8 cellular contexts compared by ENCODE assay signal in the genomic region with DNA sequence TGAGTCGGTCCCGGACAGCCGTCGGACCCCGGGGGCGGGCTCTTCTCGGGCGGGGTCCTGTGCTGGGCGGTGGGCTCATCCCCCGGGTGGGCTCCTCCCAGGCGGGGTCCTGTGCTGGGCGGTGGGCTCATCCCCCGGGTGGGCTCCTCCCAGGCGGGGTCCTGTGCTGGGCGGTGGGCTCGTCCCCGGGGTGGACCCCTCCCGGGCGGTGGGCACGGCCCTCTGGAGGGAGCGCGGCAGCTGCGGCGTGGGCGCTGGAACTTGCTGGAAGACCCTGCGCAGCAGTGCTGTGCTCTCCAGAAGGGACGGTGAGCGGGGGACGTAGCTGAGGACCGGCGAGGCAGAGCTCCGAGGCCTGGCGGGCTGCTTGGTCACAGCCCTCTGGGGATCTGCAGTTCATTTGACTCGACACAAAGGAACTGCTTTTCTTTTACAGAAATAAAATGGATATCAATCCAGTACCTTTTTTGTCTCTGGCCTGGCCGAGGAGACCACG. TPM values are rescaled to one million over a fixed set of nuclear protein-coding genes. Genes with fewer than 3 reads are reported as not detected.
DNase-seq lines count a peak whose midpoint lies in the region; ATAC-seq and FAIRE-seq lines count a peak whose summit lies in the region.

No MANE protein-coding gene starts in this region.

- H3K9me3 Mint-ChIP-seq in activated CD4-positive, alpha-beta T cell treated with anti-CD3 and anti-CD28 coated beads, Interleukin-2, amount 10 ng/mL, durations not matched to agents 7 days and 5 days, result no peaks in the 10 kb centered on the region
- no peaks in the 10 kb centered on the region for H3K9me3 Mint-ChIP-seq in activated T-helper 17 cell treated with anti-CD3 and anti-CD28 coated beads, Interleukin-2, amount 50 U/mL, for 72 hours

- no peaks in the 10 kb centered on the region for H3K36me3 Mint-ChIP-seq in activated CD4-positive, alpha-beta T cell treated with anti-CD3 and anti-CD28 coated beads, Interleukin-2, amount 10 ng/mL, durations not matched to agents 7 days and 5 days (ENCODE audit: low read depth)
- H3K36me3 Mint-ChIP-seq in activated T-helper 17 cell treated with anti-CD3 and anti-CD28 coated beads, Interleukin-2, amount 50 U/mL, for 72 hours (ENCODE audit: low read depth), result no peaks in the 10 kb centered on the region

- no peak for FAIRE-seq in GM19239 (lab: Jason Lieb, UNC)

- intact Hi-C loops in sciatic nerve (cut with DNase I), result no loop called here

- POLR2A ChIA-PET in activated CD4-positive, alpha-beta T cell treated with anti-CD3 and anti-CD28 coated beads, Interleukin-2, amount 10 ng/mL, durations not matched to agents 7 days and 5 days (lab: Charles Lee), result no interaction called here

- H3K27ac Mint-ChIP-seq in activated CD4-positive, alpha-beta T cell treated with anti-CD3 and anti-CD28 coated beads, Interleukin-2, amount 10 ng/mL, durations not matched to agents 7 days and 5 days, result no peak overlapping the region
- no peak overlapping the region for H3K27ac Mint-ChIP-seq in activated T-helper 17 cell treated with anti-CD3 and anti-CD28 coated beads, Interleukin-2, amount 50 U/mL, for 72 hours

- no peak for ATAC-seq in activated T-helper 17 cell treated with anti-CD3 and anti-CD28 coated beads, Interleukin-2, amount 50 U/mL, for 72 hours (replicated peaks)
- peak; percentile 61 for ATAC-seq in sciatic nerve

- H3K4me3 Mint-ChIP-seq in activated CD4-positive, alpha-beta T cell treated with anti-CD3 and anti-CD28 coated beads, Interleukin-2, amount 10 ng/mL, durations not matched to agents 7 days and 5 days, result peak overlapping the region; percentile 43
- peak overlapping the region; percentile 71 for H3K4me3 Mint-ChIP-seq in activated T-helper 17 cell treated with anti-CD3 and anti-CD28 coated beads, Interleukin-2, amount 50 U/mL, for 72 hours

- CTCF ChIA-PET in activated CD4-positive, alpha-beta T cell treated with anti-CD3 and anti-CD28 coated beads, Interleukin-2, amount 10 ng/mL, durations not matched to agents 7 days and 5 days (lab: Charles Lee), result interaction anchor here (1.4 to 2.9 kb wide), 4 partner anchors 9 to 142 kb away, joined by 4 to 10 read pairs (median 6); no protein-coding TSS in a partner anchor

- H3K4me1 Mint-ChIP-seq in activated CD4-positive, alpha-beta T cell treated with anti-CD3 and anti-CD28 coated beads, Interleukin-2, amount 10 ng/mL, durations not matched to agents 7 days and 5 days, result peaks cover 13% of the 10 kb centered on the region
- H3K4me1 Mint-ChIP-seq in activated T-helper 17 cell treated with anti-CD3 and anti-CD28 coated beads, Interleukin-2, amount 50 U/mL, for 72 hours, result peaks cover 7% of the 10 kb centered on the region

- peaks cover 60% of the 10 kb centered on the region for H3K27me3 Mint-ChIP-seq in activated CD4-positive, alpha-beta T cell treated with anti-CD3 and anti-CD28 coated beads, Interleukin-2, amount 10 ng/mL, durations not matched to agents 7 days and 5 days
- H3K27me3 Mint-ChIP-seq in activated T-helper 17 cell treated with anti-CD3 and anti-CD28 coated beads, Interleukin-2, amount 50 U/mL, for 72 hours, result no peaks in the 10 kb centered on the region

- DNase-seq in activated CD4-positive, alpha-beta T cell treated with anti-CD3 and anti-CD28 coated beads, Interleukin-2, amount 10 ng/mL, durations not matched to agents 7 days and 5 days, result no peak
- no peak for DNase-seq in activated CD4-positive, alpha-beta T cell treated with anti-CD3 and anti-CD28 coated beads for 48 hours
- DNase-seq in hippocampal formation (lab: John Stamatoyannopoulos, UW) (peak; percentile 19 to 35), sciatic nerve (ENCODE audit: low spot score) (peak; percentile 72), MV-4-11 (lab: John Stamatoyannopoulos, UW) (no peak), GM19239 (ENCODE audit: insufficient read length, low spot score) (no peak)
- no peak for DNase-seq in NK-92 treated with Interleukin-12 subunit alpha and Interleukin-12 subunit beta, amount 100 ng/mL, for 24 hours (lab: John Stamatoyannopoulos, UW)

RNA-seq across cellular contexts. Expression of gene JAM3, which starts 0.6 kb away (rescaled TPM):
- total RNA-seq in activated CD4-positive, alpha-beta T cell treated with anti-CD3 and anti-CD28 coated beads, Interleukin-2, amount 10 ng/mL, durations not matched to agents 7 days and 5 days, result 1 to 10 TPM; 4.8 to 5.0 TPM
- total RNA-seq in activated T-helper 17 cell treated with anti-CD3 and anti-CD28 coated beads, Interleukin-2, amount 50 U/mL, for 72 hours, result 10 to 100 TPM in 1 of 2 donors, 1 to 10 TPM in 1; 7.6 to 26.2 TPM
- 126 TPM for total RNA-seq in sciatic nerve

Comparison
In these comparisons a context has a peak if more than half of its experiments do, and no peak if none do; other contexts are left out.
1. DNase-seq: peak in hippocampal formation (2 of 2) and sciatic nerve (single experiment); none in activated CD4-positive, alpha-beta T cell treated with anti-CD3 and anti-CD28 coated beads, Interleukin-2, amount 10 ng/mL, durations not matched to agents 7 days and 5 days (single experiment), activated CD4-positive, alpha-beta T cell treated with anti-CD3 and anti-CD28 coated beads for 48 hours (single experiment), MV-4-11 (single experiment), GM19239 (single experiment) and NK-92 treated with Interleukin-12 subunit alpha and Interleukin-12 subunit beta, amount 100 ng/mL, for 24 hours (single experiment).